In the genomic region with DNA sequence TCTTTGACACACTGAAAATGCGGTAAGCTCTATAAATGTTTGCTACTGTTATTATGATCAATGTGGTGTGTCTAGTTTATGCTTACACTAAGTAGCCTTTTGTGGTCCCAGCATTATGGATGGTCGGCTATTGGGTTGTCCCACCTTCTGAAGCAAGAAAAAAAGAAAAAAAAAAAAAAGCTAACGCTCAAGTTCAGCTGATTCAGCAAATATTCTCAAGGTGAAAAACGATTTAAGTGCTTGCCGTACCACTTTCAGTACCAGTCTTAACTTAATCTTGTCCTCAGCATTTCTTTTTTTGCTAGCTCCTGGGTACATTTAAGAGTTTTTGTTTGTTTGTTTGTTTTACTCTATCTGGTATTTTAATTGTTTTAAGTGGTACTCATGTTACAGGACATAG, we compare ENCODE assay signal across 7 cellular contexts.
"Had no signal": no experiment of that assay in that cellular context is flagged by ENCODE, and none has a peak within 500 bp of the region (broad histone marks: within the 10 kb centered on the region; RNA-seq: fewer than 3 reads in every experiment).

No MANE protein-coding gene starts in this region.

- H3K27ac ChIP-seq: HL-60 had no signal

- H3K4me2 ChIP-seq: GM23338 had no signal

- ATAC-seq: GM23338 had no signal

- H3K4me3 ChIP-seq: GM23338 had no signal

- H2AFZ ChIP-seq: GM23338 had no signal

- DNase-seq: H9, HCEC 1CT, HFFc6, Kasumi-1, KG1 had no signal
